In the genomic region with DNA sequence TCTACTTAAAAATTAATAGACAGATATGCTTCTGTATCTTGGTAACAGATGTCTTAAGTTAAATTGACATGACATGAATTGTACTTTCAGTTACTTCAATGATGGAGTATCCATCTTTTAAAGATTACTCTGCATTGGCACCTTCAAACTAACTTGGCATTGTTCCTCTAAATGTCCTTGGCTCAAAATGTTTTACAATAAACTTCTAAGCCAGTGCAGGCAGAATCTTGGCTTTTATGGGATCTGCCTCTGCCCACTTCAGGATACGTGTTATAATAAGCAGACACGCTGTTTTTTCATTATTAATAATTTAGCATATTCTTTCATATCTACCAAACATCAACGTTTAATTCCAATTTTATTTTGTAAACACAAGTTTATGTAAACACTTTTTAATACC, we compare ENCODE assay signal across 20 cellular contexts.
DNase-seq lines count a peak whose midpoint lies in the region; ATAC-seq, FAIRE-seq and TF ChIP-seq lines count a peak whose summit lies in the region.
"Had no signal": no experiment of that assay in that cellular context is flagged by ENCODE, and none has a peak within 500 bp of the region (broad histone marks: within the 10 kb centered on the region; RNA-seq: fewer than 3 reads in every experiment).

No MANE protein-coding gene starts in this region.

- H3K9me3 ChIP-seq in esophagus muscularis mucosa (no peaks in the 10 kb centered on the region), pancreas (no peaks in the 10 kb centered on the region), sigmoid colon (no peaks in the 10 kb centered on the region)
- H3K9me3 ChIP-seq: BE2C, Caco-2 had no signal

- peak overlapping the region; percentile 40 to 60 (median 52) for H3K27ac ChIP-seq in esophagus muscularis mucosa (replicated peaks in 1 of 4)
- H3K27ac ChIP-seq in pancreas, result no peak overlapping the region
- peak overlapping the region; percentile 55 to 69 (median 57) for H3K27ac ChIP-seq in sigmoid colon
- H3K27ac ChIP-seq: HL-60 had no signal

- no peaks in the 10 kb centered on the region for H3K27me3 ChIP-seq in esophagus muscularis mucosa
- H3K27me3 ChIP-seq in pancreas, result no peaks in the 10 kb centered on the region
- no peaks in the 10 kb centered on the region for H3K27me3 ChIP-seq in sigmoid colon
- H3K27me3 ChIP-seq: BE2C had no signal

- no peak for TF ChIP-seq CTCF in esophagus muscularis mucosa (IDR thresholded peaks at IDR 0.05)
- TF ChIP-seq CTCF in pancreas (IDR thresholded peaks at IDR 0.05), result no peak
- TF ChIP-seq CTCF in sigmoid colon (IDR thresholded peaks at IDR 0.05), result no peak

- ATAC-seq in pancreas (no peak), HG03378 (IDR thresholded peaks at IDR 0.05; ENCODE audit: unreplicated experiment) (no peak)
- ATAC-seq in stimulated activated naive CD8-positive, alpha-beta T cell treated with anti-CD3 and anti-CD28 coated beads, Interleukin-15, Interleukin-2, amounts not matched to agents 100 U/mL and 50 U/mL, for 24 hours, result no peak

- TF ChIP-seq POLR2A in esophagus muscularis mucosa (IDR thresholded peaks at IDR 0.05; ENCODE audit: low read depth) (no peak), sigmoid colon (IDR thresholded peaks at IDR 0.05) (no peak)

- H3K36me3 ChIP-seq in esophagus muscularis mucosa (no peaks in the 10 kb centered on the region), pancreas (no peaks in the 10 kb centered on the region), sigmoid colon (no peaks in the 10 kb centered on the region)
- H3K36me3 ChIP-seq: BE2C had no signal

- FAIRE-seq in pancreas (lab: Jason Lieb, UNC), result peak; percentile 23
- FAIRE-seq: D721Med, GM12891, GM19239, H1 had no signal

- H3K4me1 ChIP-seq in esophagus muscularis mucosa, result peaks cover 0 to 39% (median 26%) of the 10 kb centered on the region in 4 donors
- H3K4me1 ChIP-seq in pancreas, result no peaks in the 10 kb centered on the region
- peaks cover 0 to 40% (median 17%) of the 10 kb centered on the region in 4 donors for H3K4me1 ChIP-seq in sigmoid colon
- H3K4me1 ChIP-seq: BE2C, Caco-2 had no signal

- WGBS in esophagus muscularis mucosa, result 38% methylated on average over 3 of the region's 3 CpGs
- WGBS in pancreas, 2 donors, result 26 to 35% methylated on average over 3 of the region's 3 CpGs
- 67 to 73% methylated on average over 3 of the region's 3 CpGs for WGBS in sigmoid colon, 2 donors

- intact Hi-C loops in esophagus muscularis mucosa (cut with DNase I), result no loop called here
- intact Hi-C loops in pancreas (cut with DNase I), result no loop called here
- intact Hi-C loops in sigmoid colon (cut with DNase I), result loop anchor here (5.0 kb wide), 1 partner anchor 113 kb away; no protein-coding TSS in a partner anchor

- DNase-seq in NCI-H446 (lab: John Stamatoyannopoulos, UW), result peak; percentile 14 to 73
- no peak for DNase-seq in esophagus muscularis mucosa (ENCODE audit: extremely low spot score)
- no peak for DNase-seq in pancreas
- no peak for DNase-seq in sigmoid colon
- no peak for DNase-seq in stimulated activated naive CD8-positive, alpha-beta T cell treated with anti-CD3 and anti-CD28 coated beads, Interleukin-15, Interleukin-2, amounts not matched to agents 100 U/mL and 50 U/mL, for 24 hours
- DNase-seq in COR-L47 (lab: John Stamatoyannopoulos, UW), result no peak
- DNase-seq in stimulated activated naive CD4-positive, alpha-beta T cell (lab: John Stamatoyannopoulos, UW), result no peak
- DNase-seq: ACHN; BE2C; C1 segment of cervical spinal cord; Caco-2; CD4-positive, CD25-positive, alpha-beta regulatory T cell; CD8-positive, alpha-beta memory T cell; H9 had no signal

- TF ChIP-seq EP300 in esophagus muscularis mucosa (IDR thresholded peaks at IDR 0.05), result no peak
- peak in 2 of 4 donors; percentile 55 to 69 for TF ChIP-seq EP300 in sigmoid colon (IDR thresholded peaks at IDR 0.05)

- H3K4me3 ChIP-seq in esophagus muscularis mucosa, result no peak overlapping the region
- no peak overlapping the region for H3K4me3 ChIP-seq in pancreas
- no peak overlapping the region for H3K4me3 ChIP-seq in sigmoid colon

Comparison
In these comparisons a context has a peak if more than half of its experiments do, and no peak if none do; other contexts are left out.
1. DNase-seq: peak in NCI-H446 (2 of 2); none in esophagus muscularis mucosa (single experiment), pancreas (0 of 6), sigmoid colon (single experiment), stimulated activated naive CD8-positive, alpha-beta T cell treated with anti-CD3 and anti-CD28 coated beads, Interleukin-15, Interleukin-2, amounts not matched to agents 100 U/mL and 50 U/mL, for 24 hours (single experiment), COR-L47 (single experiment) and stimulated activated naive CD4-positive, alpha-beta T cell (0 of 6).
2. H3K27ac ChIP-seq: peak in esophagus muscularis mucosa (4 of 4) and sigmoid colon (4 of 4); none in pancreas (0 of 4).